In the genomic region with DNA sequence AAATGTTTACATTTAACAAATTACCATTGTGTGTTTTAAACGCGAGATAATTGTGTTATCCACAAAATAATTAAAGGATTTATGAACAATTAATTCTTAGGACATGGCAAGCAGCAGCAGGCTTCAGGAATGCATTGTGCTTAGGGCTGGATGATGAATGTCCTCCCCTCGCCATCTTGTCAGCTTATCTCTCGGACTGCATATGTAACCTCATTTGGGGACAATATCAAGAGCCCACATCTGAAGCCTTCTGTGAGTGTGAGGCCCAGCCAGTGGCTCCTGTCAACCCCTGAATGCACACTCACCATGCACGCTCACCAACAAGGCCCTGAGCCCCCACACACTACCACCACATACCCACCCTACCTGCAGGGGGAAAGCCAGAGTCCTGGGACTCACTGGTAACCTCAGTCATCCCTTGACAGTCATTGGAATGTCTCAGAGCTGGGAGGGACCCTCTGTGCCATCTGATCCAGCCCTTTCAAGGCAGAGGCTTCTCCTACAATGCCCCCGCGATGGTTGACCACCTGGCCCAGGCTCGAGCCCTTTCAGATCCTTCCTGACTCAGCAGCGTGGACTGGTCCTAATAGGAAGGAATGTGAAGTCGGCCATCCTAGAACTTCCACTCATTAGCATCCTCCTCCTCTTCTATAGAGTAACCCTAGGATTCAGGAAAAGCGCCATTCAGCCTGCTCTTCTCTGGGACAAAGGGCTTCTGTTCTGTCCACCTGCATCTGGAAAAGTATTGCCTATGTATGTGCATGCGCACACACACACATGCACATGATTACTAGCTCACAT, we compare ENCODE assay signal across 1 cellular context.
A peak's percentile ranks its signal among the peaks of the same experiment; 100 is the strongest.
TF ChIP-seq lines count a peak whose summit lies in the region.

No MANE protein-coding gene starts in this region.

TF ChIP-seq in SK-N-SH, 30 proteins besides CTCF, POLR2A, EP300 and RAD21 (continued from another document):
- TF ChIP-seq, protein P1, sequence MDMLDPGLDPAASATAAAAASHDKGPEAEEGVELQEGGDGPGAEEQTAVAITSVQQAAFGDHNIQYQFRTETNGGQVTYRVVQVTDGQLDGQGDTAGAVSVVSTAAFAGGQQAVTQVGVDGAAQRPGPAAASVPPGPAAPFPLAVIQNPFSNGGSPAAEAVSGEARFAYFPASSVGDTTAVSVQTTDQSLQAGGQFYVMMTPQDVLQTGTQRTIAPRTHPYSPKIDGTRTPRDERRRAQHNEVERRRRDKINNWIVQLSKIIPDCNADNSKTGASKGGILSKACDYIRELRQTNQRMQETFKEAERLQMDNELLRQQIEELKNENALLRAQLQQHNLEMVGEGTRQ (IDR thresholded peaks at IDR 0.05; ENCODE audit: borderline replicate concordance, low read depth, low read length): no peak
- TF ChIP-seq RFX5 (IDR thresholded peaks at IDR 0.05; ENCODE audit: low read length) (no peak), CHD2 (IDR thresholded peaks at IDR 0.05; ENCODE audit: low read length, partially characterized antibody) (peak; percentile 75), POLR2AphosphoS5 (IDR thresholded peaks at IDR 0.05; ENCODE audit: low read depth, low read length) (no peak), TCF12 (IDR thresholded peaks at IDR 0.05) (0 out of 2 replicates have a peak, but pooled peaks have one; percentile 5), RXRA (IDR thresholded peaks at IDR 0.05; ENCODE audit: borderline replicate concordance, low read depth) (no peak), RCOR1 (IDR thresholded peaks at IDR 0.05; ENCODE audit: low read length) (peak; percentile 96), MXI1 (IDR thresholded peaks at IDR 0.05; ENCODE audit: low read depth, low read length) (peak; percentile 27; the same call in 1 of the 2 replicates), GATA2 (CRISPR knock-in tag; IDR thresholded peaks at IDR 0.05) (peak; percentile 97)
